9 cellular contexts compared by ENCODE assay signal in genomic region chr15:65841121-65841930, GRCh38. TPM values are rescaled to one million over a fixed set of nuclear protein-coding genes. Genes with fewer than 3 reads are reported as not detected.
DNase-seq lines count a peak whose midpoint lies in the region; ATAC-seq and TF ChIP-seq lines count a peak whose summit lies in the region.
"Had no signal": no experiment of that assay in that cellular context is flagged by ENCODE, and none has a peak within 500 bp of the region (broad histone marks: within the 10 kb centered on the region; RNA-seq: fewer than 3 reads in every experiment).

No MANE protein-coding gene starts in this region.

- intact Hi-C loops in dorsolateral prefrontal cortex (cut with DNase I), result no loop called here
- intact Hi-C loops in prostate gland (cut with DNase I), result no loop called here

- DNase-seq in AG04449 (ENCODE audit: low read depth, low spot score) (no peak), Kasumi-1 (lab: John Stamatoyannopoulos, UW) (peak; percentile 23 to 24), dorsolateral prefrontal cortex (peak in 1 of 10 donors; percentile 17), lung (ENCODE audit: low spot score) (peak; percentile 66), prostate gland (ENCODE audit: low spot score) (no peak), SW480 (ENCODE audit: low spot score) (no peak), GM19238 (ENCODE audit: insufficient read length, low spot score) (no peak), SW 1271 (lab: John Stamatoyannopoulos, UW) (no peak)
- DNase-seq: CD8-positive, alpha-beta T cell had no signal

- peak overlapping the region in 27 of 59 donors; percentile 1 to 69 (median 45) for H3K27ac ChIP-seq in dorsolateral prefrontal cortex
- peak overlapping the region in 1 of 2 donors; percentile 84 for H3K27ac ChIP-seq in lung (ENCODE audit: low read depth in 1 of 2, low read length in 1 of 2)
- H3K27ac ChIP-seq in prostate gland, result no peak overlapping the region

- WGBS in lung, 2 donors, result 19% methylated on average over 11 of the region's 11 CpGs
- 21% methylated on average over 11 of the region's 11 CpGs for WGBS in prostate gland

- H3K27me3 ChIP-seq in dorsolateral prefrontal cortex (no peaks in the 10 kb centered on the region), lung (ENCODE audit: control insufficient read depth, insufficient read depth) (no peaks in the 10 kb centered on the region), prostate gland (replicated peaks; ENCODE audit: insufficient read depth) (no peaks in the 10 kb centered on the region)

- H3K9me3 ChIP-seq in lung (ENCODE audit: control insufficient read depth in 2 of 2, insufficient read depth in 1 of 2, low read length in 1 of 2), result no peaks in the 10 kb centered on the region
- no peaks in the 10 kb centered on the region for H3K9me3 ChIP-seq in prostate gland

- H3K4me1 ChIP-seq in lung (ENCODE audit: control insufficient read depth in 2 of 2, insufficient read depth in 2 of 2, low read length in 2 of 2), result peaks cover 0 to 3% of the 10 kb centered on the region in 2 donors
- H3K4me1 ChIP-seq in prostate gland (replicated peaks), result peaks cover 2% of the 10 kb centered on the region

- TF ChIP-seq CTCF in AG04449 (IDR thresholded peaks at IDR 0.05; ENCODE audit: insufficient read depth, low read length, missing control alignments), result no peak
- TF ChIP-seq CTCF in dorsolateral prefrontal cortex (IDR thresholded peaks at IDR 0.05 in 54 of 56, conservative IDR thresholded peaks at IDR 0.05 in 2 of 56; ENCODE audit: low read depth in 1 of 56, partially characterized antibody in 56 of 56), result no peak
- TF ChIP-seq CTCF in lung (IDR thresholded peaks at IDR 0.05; ENCODE audit: control extremely low read depth, extremely low read depth), result no peak
- no peak for TF ChIP-seq CTCF in prostate gland (IDR thresholded peaks at IDR 0.05)

- ATAC-seq in lung (ENCODE audit: insufficient read depth, low FRiP score), result peak; percentile 47
- ATAC-seq: CD8-positive, alpha-beta T cell had no signal

- no peak for TF ChIP-seq POLR2A in prostate gland (IDR thresholded peaks at IDR 0.05)

- POLR2A ChIA-PET in AG04449 (lab: Yijun Ruan, JAX), result interaction anchor here (0.6 kb wide), 1 partner anchor 230 kb away, joined by 3 read pairs; the partner anchor contains the start of gene INTS14

- H3K36me3 ChIP-seq in lung (ENCODE audit: control insufficient read depth in 2 of 2, insufficient read depth in 2 of 2, low read length in 2 of 2) (no peaks in the 10 kb centered on the region), prostate gland (no peaks in the 10 kb centered on the region)

- CTCF ChIA-PET in AG04449 (lab: Yijun Ruan, JAX), result interaction anchor here (0.6 to 4.1 kb wide), 8 partner anchors 9 to 441 kb away, joined by 3 to 26 read pairs (median 6); no protein-coding TSS in a partner anchor

- H3K4me3 ChIP-seq in AG04449 (ENCODE audit: low read depth, low read length) (peak overlapping the region; percentile 35), dorsolateral prefrontal cortex (peak overlapping the region in 47 of 59 donors; percentile 1 to 54 (median 32)), lung (no peak overlapping the region), prostate gland (no peak overlapping the region)

RNA-seq across cellular contexts. Expression of gene RAB11A, which starts 28.0 kb away (rescaled TPM):
- total RNA-seq in dorsolateral prefrontal cortex, result 100 to 1,000 TPM in 119 of 120 experiments, 10 to 100 TPM in 1; 88.8 to 241 (median 186) TPM
- total RNA-seq in lung, result 100 to 1,000 TPM; 206 to 313 TPM
- polyA plus RNA-seq in lung, result 100 to 1,000 TPM; 120 to 258 TPM
- total RNA-seq in prostate gland, result 100 to 1,000 TPM; 178 to 223 TPM

RNA-seq across cellular contexts. Expression of gene DENND4A, which starts 49.2 kb away (rescaled TPM):
- 10 to 100 TPM; 52.0 to 89.8 (median 72.2) TPM for total RNA-seq in dorsolateral prefrontal cortex
- 10 to 100 TPM; 26.2 to 52.8 TPM for total RNA-seq in lung
- 1 to 10 TPM; 7.0 to 8.5 TPM for polyA plus RNA-seq in lung
- 10 to 100 TPM; 24.5 to 49.6 TPM for total RNA-seq in prostate gland

Comparison
In these comparisons a context has a peak if more than half of its experiments do, and no peak if none do; other contexts are left out.
1. DNase-seq: peak in Kasumi-1 (2 of 2) and lung (single experiment); none in AG04449 (single experiment), prostate gland (single experiment), SW480 (single experiment), GM19238 (single experiment) and SW 1271 (0 of 2).
2. H3K4me3 ChIP-seq: peak in AG04449 (single experiment) and dorsolateral prefrontal cortex (47 of 59); none in lung (single experiment) and prostate gland (0 of 2).